Comparison of ENCODE assay signal across 8 cellular contexts in genomic region chr1:120942223-120942944, GRCh38. TPM values are rescaled to one million over a fixed set of nuclear protein-coding genes. Genes with fewer than 3 reads are reported as not detected.
DNase-seq lines count a peak whose midpoint lies in the region; ATAC-seq and TF ChIP-seq lines count a peak whose summit lies in the region.
"Not testable (repeated sequence)": the region's sequence is repeated elsewhere in the genome, so short reads cannot be mapped to it uniquely, and the experiment has no call there.

No MANE protein-coding gene starts in this region.

- peak overlapping the region; percentile 82 for H3K4me2 ChIP-seq in DND-41 (ENCODE audit: insufficient read depth, low read length)
- H3K4me2 ChIP-seq in neural cell (ENCODE audit: low read length): not testable (repeated sequence)

- H3K27me3 ChIP-seq in DND-41 (ENCODE audit: insufficient read depth, low read length, poor library complexity); SJCRH30; foreskin keratinocyte; neural cell (ENCODE audit: insufficient read depth, low read depth, low read length): not testable (repeated sequence)

- peak overlapping the region; percentile 66 for H3K27ac ChIP-seq in DND-41 (ENCODE audit: low read length)
- peak overlapping the region; percentile 81 for H3K27ac ChIP-seq in SJCRH30
- H3K27ac ChIP-seq in foreskin keratinocyte: peak overlapping the region; percentile 99
- H3K27ac ChIP-seq in neural cell (ENCODE audit: low read length): not testable (repeated sequence)

- peaks cover 11% of the 10 kb centered on the region for H3K4me1 ChIP-seq in DND-41 (ENCODE audit: insufficient read depth, low read length)
- not testable (repeated sequence) for H3K4me1 ChIP-seq in SJCRH30, foreskin keratinocyte

- H3K36me3 ChIP-seq in DND-41 (ENCODE audit: insufficient read depth, low read length); SJCRH30; neural cell (ENCODE audit: insufficient read depth, low read length): not testable (repeated sequence)

- TF ChIP-seq RAD21 in neural cell (conservative IDR thresholded peaks at IDR 0.05): not testable (repeated sequence)

- H3K4me3 ChIP-seq in DND-41 (ENCODE audit: low read depth in 1 of 2, low read length in 2 of 2) (peak overlapping the region in 1 of 2 experiments; percentile 59; a peak in 3 of 4 replicates), SJCRH30 (peak overlapping the region; percentile 52), neural cell (ENCODE audit: low read length) (peak overlapping the region; percentile 62)

- not testable (repeated sequence) for H4K20me1 ChIP-seq in DND-41 (ENCODE audit: insufficient read depth, low read length); neural cell (ENCODE audit: insufficient read depth)

- H3K79me2 ChIP-seq in DND-41 (ENCODE audit: insufficient read depth, low read length); neural cell (replicated peaks; ENCODE audit: insufficient read depth, low read length): not testable (repeated sequence)

- not testable (repeated sequence) for H3K9me2 ChIP-seq in neural cell (ENCODE audit: insufficient read depth, low read length)

- DNase-seq in DND-41 (peak; percentile 82), KBM-7 (peak; percentile 86), SJCRH30 (peak; percentile 63 to 67), foreskin keratinocyte (peak; percentile 65 to 83)
- DNase-seq in activated gamma-delta T cell treated with anti-CD3 and anti-CD28 coated beads, Interleukin-2, amount 50 U/mL, for 16 hours (ENCODE audit: low read depth): peak; percentile 54
- DNase-seq in stimulated activated CD8-positive, alpha-beta memory T cell treated with anti-CD3 and anti-CD28 coated beads, Interleukin-7, amount 100 ng/mL, for 48 hours (ENCODE audit: extremely low read depth in 1 of 2, low read depth in 1 of 2): peak; percentile 61 to 69

- ATAC-seq in DND-41 (ENCODE audit: insufficient read depth, low read depth): peak; percentile 86
- ATAC-seq in GM21786 (IDR thresholded peaks at IDR 0.05; ENCODE audit: unreplicated experiment): peak; percentile 81
- ATAC-seq in foreskin keratinocyte: peak; percentile 87

- not testable (repeated sequence) for H3K9me3 ChIP-seq in DND-41 (ENCODE audit: insufficient read depth, low read length, severe bottlenecking); SJCRH30 (replicated peaks); neural cell (ENCODE audit: low read length)

- H3F3A ChIP-seq in neural cell (ENCODE audit: insufficient read depth, low read length, poor library complexity, severe bottlenecking): not testable (repeated sequence)

- TF ChIP-seq CTCF in DND-41 (IDR thresholded peaks at IDR 0.05; ENCODE audit: borderline replicate concordance, extremely low read depth, low read length, poor library complexity, severe bottlenecking); foreskin keratinocyte (conservative IDR thresholded peaks at IDR 0.05); neural cell (IDR thresholded peaks at IDR 0.05; ENCODE audit: poor library complexity, severe bottlenecking): not testable (repeated sequence)

- peak overlapping the region; percentile 44 for H3K9ac ChIP-seq in DND-41 (ENCODE audit: low read depth, low read length)
- H3K9ac ChIP-seq in neural cell (ENCODE audit: low read length): peak overlapping the region; percentile 36

- H2AFZ ChIP-seq in DND-41 (ENCODE audit: low read depth, low read length): peak overlapping the region; percentile 83
- not testable (repeated sequence) for H2AFZ ChIP-seq in neural cell (ENCODE audit: low read depth, low read length)

- not testable (repeated sequence) for TF ChIP-seq EP300 in neural cell (conservative IDR thresholded peaks at IDR 0.05; ENCODE audit: poor library complexity, severe bottlenecking)

- in situ Hi-C loops in KBM-7 (cut with MboI; ENCODE audit: low pct_unique_long_range_greater_than_20kb, low sequenced_read_pairs): not testable (repeated sequence)

TF ChIP-seq in neural cell, 6 proteins besides CTCF, POLR2A, EP300 and RAD21:
- peak; percentile 27 for TF ChIP-seq POLR2AphosphoS5 (IDR thresholded peaks at IDR 0.05)

RNA-seq across cellular contexts. Expression of gene PPIAL4A, which starts 52.8 kb away (rescaled TPM):
- not detected in 2 replicates for total RNA-seq in SJCRH30 (2014; rRNA removed; shearing (Covaris generic))
- total RNA-seq in foreskin keratinocyte: not detected in 2 replicates
- polyA plus RNA-seq in foreskin keratinocyte (not detected in 2 replicates), neural cell (not detected in 2 replicates)
- not detected in 2 replicates for polyA minus RNA-seq in neural cell
